In genomic region chr12:14775652-14776020, GRCh38 we compare ENCODE assay signal across 8 cellular contexts. TPM values are rescaled to one million over a fixed set of nuclear protein-coding genes. Genes with fewer than 3 reads are reported as not detected.
DNase-seq lines count a peak whose midpoint lies in the region; ATAC-seq and TF ChIP-seq lines count a peak whose summit lies in the region.

No MANE protein-coding gene starts in this region.

- intact Hi-C loops in posterior vena cava (cut with DNase I): no loop called here

- H3K4me3 ChIP-seq in thoracic aorta: peak overlapping the region; percentile 84

- H3K36me3 Mint-ChIP-seq in activated CD8-positive, alpha-beta memory T cell treated with anti-CD3 and anti-CD28 coated beads, Interleukin-2, amount 10 ng/mL, durations not matched to agents 7 days and 5 days: peaks cover 2% of the 10 kb centered on the region
- H3K36me3 Mint-ChIP-seq in activated naive CD8-positive, alpha-beta T cell: no peaks in the 10 kb centered on the region
- H3K36me3 Mint-ChIP-seq in immature natural killer cell: no peaks in the 10 kb centered on the region

- H3K27me3 Mint-ChIP-seq in activated CD8-positive, alpha-beta memory T cell treated with anti-CD3 and anti-CD28 coated beads, Interleukin-2, amount 10 ng/mL, durations not matched to agents 7 days and 5 days: no peaks in the 10 kb centered on the region
- H3K27me3 Mint-ChIP-seq in activated naive CD8-positive, alpha-beta T cell: no peaks in the 10 kb centered on the region
- H3K27me3 Mint-ChIP-seq in immature natural killer cell (ENCODE audit: low read depth in 3 of 3): peaks cover 17 to 35% (median 25%) of the 10 kb centered on the region in 3 donors

- peak overlapping the region; percentile 93 to 98 for H3K27ac ChIP-seq in thoracic aorta

- H3K27ac Mint-ChIP-seq in activated CD8-positive, alpha-beta memory T cell treated with anti-CD3 and anti-CD28 coated beads, Interleukin-2, amount 10 ng/mL, durations not matched to agents 7 days and 5 days: peak overlapping the region; percentile 99
- peak overlapping the region; percentile 96 for H3K27ac Mint-ChIP-seq in activated naive CD8-positive, alpha-beta T cell
- H3K27ac Mint-ChIP-seq in immature natural killer cell: peak overlapping the region; percentile 86 to 98 (median 96)

- DNase-seq in activated CD8-positive, alpha-beta memory T cell treated with anti-CD3 and anti-CD28 coated beads, Interleukin-2, amount 10 ng/mL, durations not matched to agents 7 days and 5 days: no peak
- no peak for DNase-seq in activated CD8-positive, alpha-beta memory T cell treated with anti-CD3 and anti-CD28 coated beads, Interleukin-2, amount 50 U/mL, for 48 hours
- DNase-seq in immature natural killer cell (no peak), thoracic aorta (ENCODE audit: low spot score) (no peak), NOMO-1 treated with dmso at 0.1 percent for 144 hours (lab: John Stamatoyannopoulos, UW; ENCODE audit: unreplicated experiment) (no peak), NCI-H1694 treated with DMSO at 0.1 percent for 48 hours (lab: John Stamatoyannopoulos, UW) (no peak), posterior vena cava (ENCODE audit: low spot score) (no peak)

- H3K9me3 ChIP-seq in thoracic aorta: no peaks in the 10 kb centered on the region

- H3K4me1 ChIP-seq in thoracic aorta (ENCODE audit: control insufficient read depth in 1 of 2, low read depth in 2 of 2): peaks cover 17 to 32% of the 10 kb centered on the region in 2 donors

- H3K4me3 Mint-ChIP-seq in activated CD8-positive, alpha-beta memory T cell treated with anti-CD3 and anti-CD28 coated beads, Interleukin-2, amount 10 ng/mL, durations not matched to agents 7 days and 5 days: peak overlapping the region; percentile 90
- peak overlapping the region; percentile 97 for H3K4me3 Mint-ChIP-seq in activated naive CD8-positive, alpha-beta T cell
- peak overlapping the region; percentile 93 to 98 (median 97) for H3K4me3 Mint-ChIP-seq in immature natural killer cell

- no peak for ATAC-seq in activated CD8-positive, alpha-beta memory T cell treated with anti-CD3 and anti-CD28 coated beads, Interleukin-2, amount 10 ng/mL, durations not matched to agents 7 days and 5 days
- ATAC-seq in thoracic aorta (ENCODE audit: insufficient number of reproducible peaks, low FRiP score, low read depth): peak; percentile 37

- no peaks in the 10 kb centered on the region for H3K9me3 Mint-ChIP-seq in activated CD8-positive, alpha-beta memory T cell treated with anti-CD3 and anti-CD28 coated beads, Interleukin-2, amount 10 ng/mL, durations not matched to agents 7 days and 5 days (ENCODE audit: low read depth)
- H3K9me3 Mint-ChIP-seq in activated naive CD8-positive, alpha-beta T cell (ENCODE audit: low read depth): no peaks in the 10 kb centered on the region
- H3K9me3 Mint-ChIP-seq in immature natural killer cell: peaks cover 0 to 2% (median 0%) of the 10 kb centered on the region in 6 donors

- no peak for TF ChIP-seq CTCF in thoracic aorta (IDR thresholded peaks at IDR 0.05)

- CTCF ChIA-PET in activated CD8-positive, alpha-beta memory T cell treated with anti-CD3 and anti-CD28 coated beads, Interleukin-2, amount 10 ng/mL, durations not matched to agents 7 days and 5 days (lab: Charles Lee): interaction anchor here (0.7 to 7.7 kb wide), 11 partner anchors 16 to 220 kb away, joined by 3 to 81 read pairs (median 4); partner anchors contain the start of genes C12orf60 and WBP11

- H3K4me1 Mint-ChIP-seq in activated CD8-positive, alpha-beta memory T cell treated with anti-CD3 and anti-CD28 coated beads, Interleukin-2, amount 10 ng/mL, durations not matched to agents 7 days and 5 days: peaks cover 39% of the 10 kb centered on the region
- peaks cover 53% of the 10 kb centered on the region for H3K4me1 Mint-ChIP-seq in activated naive CD8-positive, alpha-beta T cell (ENCODE audit: low read depth)
- peaks cover 53 to 59% of the 10 kb centered on the region in 2 donors for H3K4me1 Mint-ChIP-seq in immature natural killer cell

- no peaks in the 10 kb centered on the region for H3K27me3 ChIP-seq in thoracic aorta (replicated peaks; ENCODE audit: insufficient read depth)

- no peaks in the 10 kb centered on the region for H3K36me3 ChIP-seq in thoracic aorta

RNA-seq across cellular contexts. Expression of gene WBP11, which starts 27.6 kb away (rescaled TPM):
- 100 to 1,000 TPM; 102 to 116 TPM for total RNA-seq in activated CD8-positive, alpha-beta memory T cell treated with anti-CD3 and anti-CD28 coated beads, Interleukin-2, amount 10 ng/mL, durations not matched to agents 7 days and 5 days
- polyA plus RNA-seq in immature natural killer cell: 10 to 100 TPM; 27.1 to 73.5 (median 47.5) TPM
- total RNA-seq in thoracic aorta: 10 to 100 TPM; 10.0 to 17.6 TPM
- total RNA-seq in posterior vena cava: 10 to 100 TPM; 37.2 to 39.2 TPM

RNA-seq across cellular contexts. Expression of gene C12orf60, which starts 27.8 kb away (rescaled TPM):
- total RNA-seq in activated CD8-positive, alpha-beta memory T cell treated with anti-CD3 and anti-CD28 coated beads, Interleukin-2, amount 10 ng/mL, durations not matched to agents 7 days and 5 days: 1 to 10 TPM; 1.6 to 1.9 TPM
- 1 to 10 TPM in 1 of 3 donors, under 1 TPM in 1, not detected in 1; 0.57 to 1.1 TPM for polyA plus RNA-seq in immature natural killer cell
- under 1 TPM in 1 of 2 donors, not detected in 1; 0.27 TPM for total RNA-seq in thoracic aorta
- under 1 TPM; 0.62 to 0.74 TPM for total RNA-seq in posterior vena cava

RNA-seq across cellular contexts. Expression of gene SMCO3, which starts 38.3 kb away (rescaled TPM):
- not detected for total RNA-seq in activated CD8-positive, alpha-beta memory T cell treated with anti-CD3 and anti-CD28 coated beads, Interleukin-2, amount 10 ng/mL, durations not matched to agents 7 days and 5 days
- polyA plus RNA-seq in immature natural killer cell: under 1 TPM in 1 of 3 donors, not detected in 2; 0.10 TPM
- total RNA-seq in thoracic aorta: under 1 TPM; 0.27 to 0.49 TPM
- total RNA-seq in posterior vena cava: 1 to 10 TPM in 1 of 2 donors, under 1 TPM in 1; 0.57 to 1.4 TPM
